In genomic region chr22:37343343-37343742, GRCh38 we compare ENCODE assay signal across 16 cellular contexts.
DNase-seq lines count a peak whose midpoint lies in the region; ATAC-seq and TF ChIP-seq lines count a peak whose summit lies in the region.
"Had no signal": no experiment of that assay in that cellular context is flagged by ENCODE, and none has a peak within 500 bp of the region (broad histone marks: within the 10 kb centered on the region; RNA-seq: fewer than 3 reads in every experiment).

No MANE protein-coding gene starts in this region.

- peak overlapping the region; percentile 70 for H2BK15ac ChIP-seq in neuronal stem cell (ENCODE audit: low read length)

- POLR2A ChIA-PET in activated CD8-positive, alpha-beta T cell treated with anti-CD3 and anti-CD28 coated beads for 36 hours (lab: Charles Lee) = no interaction called here

- H3K14ac ChIP-seq in neuronal stem cell (ENCODE audit: low read length) = no peak overlapping the region

- in situ Hi-C loops in brain microvascular endothelial cell (cut with HindIII; ENCODE audit: low pct_ligation_motif_present, low sequenced_read_pairs) = no loop called here

- H3K27me3 Mint-ChIP-seq in activated CD8-positive, alpha-beta T cell treated with anti-CD3 and anti-CD28 coated beads for 36 hours = no peaks in the 10 kb centered on the region

- peak overlapping the region; percentile 93 for H2AK5ac ChIP-seq in neuronal stem cell (ENCODE audit: low read depth, low read length)

- H2BK5ac ChIP-seq in neuronal stem cell (ENCODE audit: low read length) = no peak overlapping the region

- peak overlapping the region; percentile 88 for H3K18ac ChIP-seq in neuronal stem cell (ENCODE audit: low read length)

- H3K4ac ChIP-seq in neuronal stem cell (ENCODE audit: low read length) = peak overlapping the region; percentile 56

- no peak overlapping the region for H4K91ac ChIP-seq in neuronal stem cell (ENCODE audit: low read depth, low read length, poor library complexity)

- no peak overlapping the region for H3K27ac Mint-ChIP-seq in activated CD8-positive, alpha-beta T cell treated with anti-CD3 and anti-CD28 coated beads for 36 hours
- H3K27ac Mint-ChIP-seq: CD4-positive, alpha-beta memory T cell had no signal

- no peak overlapping the region for H3K23ac ChIP-seq in neuronal stem cell (ENCODE audit: low read depth, low read length, poor library complexity)

- H3K27me3 ChIP-seq in MG63 (no peaks in the 10 kb centered on the region), brain microvascular endothelial cell (replicated peaks) (peaks cover 16% of the 10 kb centered on the region), neuronal stem cell (ENCODE audit: control insufficient read depth in 3 of 3, insufficient read depth in 3 of 3, low read depth in 1 of 3, low read length in 3 of 3) (peaks cover 0 to 68% (median 8%) of the 10 kb centered on the region in 3 experiments)
- H3K27me3 ChIP-seq: BE2C had no signal

- no peak for ATAC-seq in activated CD8-positive, alpha-beta T cell treated with anti-CD3 and anti-CD28 coated beads for 36 hours
- ATAC-seq in HG02852 (IDR thresholded peaks at IDR 0.05; ENCODE audit: unreplicated experiment) = no peak

- peak; percentile 47 for DNase-seq in Ammon's horn (ENCODE audit: low spot score)
- peak; percentile 28 for DNase-seq in MG63
- DNase-seq in brain microvascular endothelial cell = no peak
- DNase-seq in neuronal stem cell (ENCODE audit: low spot score) = no peak
- no peak for DNase-seq in AML-193 (lab: John Stamatoyannopoulos, UW)
- DNase-seq in activated CD8-positive, alpha-beta T cell treated with anti-CD3 and anti-CD28 coated beads for 36 hours = no peak
- no peak for DNase-seq in RPMI8226
- DNase-seq: ACHN; BE2C; CD4-positive, alpha-beta memory T cell; GF-D8; GM23248; H7; IMR-90 had no signal

- peak overlapping the region; percentile 31 for H2BK12ac ChIP-seq in neuronal stem cell (ENCODE audit: low read length)

- H3K4me2 ChIP-seq in neuronal stem cell (ENCODE audit: insufficient read depth, low read length, poor library complexity, severe bottlenecking) = no peak overlapping the region

- H3K36me3 ChIP-seq in MG63 (no peaks in the 10 kb centered on the region), brain microvascular endothelial cell (replicated peaks) (no peaks in the 10 kb centered on the region), neuronal stem cell (replicated peaks in 1 of 2; ENCODE audit: control insufficient read depth in 2 of 2, insufficient read depth in 2 of 2, low read length in 2 of 2) (no peaks in the 10 kb centered on the region)
- H3K36me3 ChIP-seq: BE2C had no signal

- intact Hi-C loops in activated CD8-positive, alpha-beta T cell treated with anti-CD3 and anti-CD28 coated beads for 36 hours (cut with micrococcal nuclease) = no loop called here

- CTCF ChIA-PET in activated CD8-positive, alpha-beta T cell treated with anti-CD3 and anti-CD28 coated beads for 36 hours (lab: Charles Lee) = interaction anchor here (1.4 kb wide), 1 partner anchor 27 kb away, joined by 3 read pairs; no protein-coding TSS in a partner anchor

- no peaks in the 10 kb centered on the region for H3K9me3 Mint-ChIP-seq in activated CD8-positive, alpha-beta T cell treated with anti-CD3 and anti-CD28 coated beads for 36 hours

- H2AFZ ChIP-seq in neuronal stem cell (ENCODE audit: low read length) = no peak overlapping the region
- H2AFZ ChIP-seq: GM23248 had no signal

- no peak overlapping the region for H3K4me3 Mint-ChIP-seq in activated CD8-positive, alpha-beta T cell treated with anti-CD3 and anti-CD28 coated beads for 36 hours

- H3K4me3 ChIP-seq in MG63 = no peak overlapping the region
- no peak overlapping the region for H3K4me3 ChIP-seq in brain microvascular endothelial cell (ENCODE audit: low read depth, low read length)
- H3K4me3 ChIP-seq in neuronal stem cell (ENCODE audit: low read length in 2 of 2) = no peak overlapping the region
- H3K4me3 ChIP-seq: GM23248 had no signal

- TF ChIP-seq CTCF in brain microvascular endothelial cell (IDR thresholded peaks at IDR 0.05; ENCODE audit: low read depth, low read length, missing control alignments) = peak; percentile 3
- TF ChIP-seq CTCF in activated CD8-positive, alpha-beta T cell treated with anti-CD3 and anti-CD28 coated beads for 36 hours (IDR thresholded peaks at IDR 0.05) = no peak

- H3K79me1 ChIP-seq in neuronal stem cell (ENCODE audit: low read depth, low read length) = peaks cover 1% of the 10 kb centered on the region

- peaks cover 0 to 13% of the 10 kb centered on the region in 2 donors for H3K4me1 ChIP-seq in neuronal stem cell (ENCODE audit: control insufficient read depth in 2 of 2, insufficient read depth in 1 of 2, low read depth in 1 of 2, low read length in 2 of 2)
- H3K4me1 ChIP-seq: BE2C had no signal

- peaks cover 7% of the 10 kb centered on the region for H3K4me1 Mint-ChIP-seq in activated CD8-positive, alpha-beta T cell treated with anti-CD3 and anti-CD28 coated beads for 36 hours (ENCODE audit: low read depth)

- no CpG with 5 or more reads among the region's 11 CpGs for WGBS in neuronal stem cell (ENCODE audit: extremely low coverage in 2 of 2, insufficient read length in 2 of 2, insufficient replicate concordance in 1 of 2), 2 donors

- H3K36me3 Mint-ChIP-seq in activated CD8-positive, alpha-beta T cell treated with anti-CD3 and anti-CD28 coated beads for 36 hours (ENCODE audit: low read depth) = no peaks in the 10 kb centered on the region
- H3K36me3 Mint-ChIP-seq: CD4-positive, alpha-beta memory T cell had no signal

- H3K9ac ChIP-seq in neuronal stem cell (ENCODE audit: low read depth, low read length, poor library complexity) = no peak overlapping the region
- H3K9ac ChIP-seq: GM23248 had no signal

- no peak overlapping the region for H3K27ac ChIP-seq in brain microvascular endothelial cell
- no peak overlapping the region for H3K27ac ChIP-seq in neuronal stem cell (replicated peaks; ENCODE audit: low read length)
- H3K27ac ChIP-seq: C4-2B, GM23248 had no signal

- no peak overlapping the region for H2BK120ac ChIP-seq in neuronal stem cell (ENCODE audit: low read depth, low read length)

- no peak overlapping the region for H4K8ac ChIP-seq in neuronal stem cell (ENCODE audit: low read depth, low read length)

- H3K9me3 ChIP-seq in MG63 (no peaks in the 10 kb centered on the region), neuronal stem cell (replicated peaks in 1 of 2; ENCODE audit: control insufficient read depth in 2 of 2, insufficient read depth in 1 of 2, low read depth in 1 of 2, low read length in 2 of 2) (no peaks in the 10 kb centered on the region)
- H3K9me3 ChIP-seq: BE2C had no signal

Comparison
In these comparisons a context has a peak if more than half of its experiments do, and no peak if none do; other contexts are left out.
1. DNase-seq: peak in Ammon's horn (single experiment) and MG63 (single experiment); none in brain microvascular endothelial cell (single experiment), neuronal stem cell (single experiment), AML-193 (0 of 2), activated CD8-positive, alpha-beta T cell treated with anti-CD3 and anti-CD28 coated beads for 36 hours (single experiment) and RPMI8226 (single experiment).